ENCODE assay signal across 27 cellular contexts in the genomic region with DNA sequence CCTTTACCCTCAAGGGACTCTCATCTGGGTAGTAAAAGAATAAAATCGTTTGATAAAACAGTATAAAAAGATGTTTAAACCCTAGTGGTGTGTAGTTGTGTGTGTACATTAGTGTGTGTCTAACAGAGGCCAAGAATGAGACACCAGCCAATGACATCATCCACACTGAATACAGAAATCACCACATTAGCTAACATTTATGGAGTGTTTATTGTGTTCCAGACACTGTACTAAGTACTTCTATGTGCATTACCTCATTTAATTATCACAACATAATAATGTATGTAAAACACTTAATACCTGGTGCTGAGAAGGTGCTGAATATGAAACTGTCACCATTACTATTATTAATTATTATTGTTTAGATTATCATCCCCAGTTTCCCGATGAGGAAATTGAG.
"Had no signal": no experiment of that assay in that cellular context is flagged by ENCODE, and none has a peak within 500 bp of the region (broad histone marks: within the 10 kb centered on the region; RNA-seq: fewer than 3 reads in every experiment).

No MANE protein-coding gene starts in this region.

- DNase-seq: colonic mucosa; cortex of kidney; effector CD8-positive, alpha-beta T cell; effector memory CD8-positive, alpha-beta T cell; endodermal cell; erythroblast; esophagus squamous epithelium; foreskin fibroblast; foreskin melanocyte; gastrocnemius medialis; glutamatergic neuron; head of caudate nucleus; heart right ventricle; hippocampal formation; islet precursor cell; kidney; kidney glomerular epithelial cell; left lung; left ventricle myocardium superior; lower lobe of right lung; mesenchymal stem cell; mucosa of descending colon had no signal

- H3K27ac Mint-ChIP-seq: dendritic cell treated with granulocyte-macrophage colony-stimulating factor and Interleukin-4, amounts not matched to agents 40 ng/mL and 50 ng/mL, for 4 days; effector memory CD8-positive, alpha-beta T cell; endodermal cell; mesothelial cell of epicardium had no signal

- H3K4me3 Mint-ChIP-seq: dendritic cell treated with granulocyte-macrophage colony-stimulating factor and Interleukin-4, amounts not matched to agents 40 ng/mL and 50 ng/mL, for 4 days; effector memory CD8-positive, alpha-beta T cell; endodermal cell; mesothelial cell of epicardium had no signal

- H3K27me3 ChIP-seq: colonic mucosa, gastrocnemius medialis had no signal

- H3K27me3 Mint-ChIP-seq: dendritic cell treated with granulocyte-macrophage colony-stimulating factor and Interleukin-4, amounts not matched to agents 40 ng/mL and 50 ng/mL, for 4 days had no signal

- H3K36me3 Mint-ChIP-seq: mesothelial cell of epicardium had no signal

- FAIRE-seq: endometrium, kidney had no signal

- H3K9me3 ChIP-seq: colonic mucosa, esophagus squamous epithelium, gastrocnemius medialis, heart right ventricle, left lung, lower lobe of right lung, mucosa of descending colon had no signal

- H3K4me1 Mint-ChIP-seq: endodermal cell, mesothelial cell of epicardium had no signal

- H3K36me3 ChIP-seq: colonic mucosa, esophagus squamous epithelium, gastrocnemius medialis, heart right ventricle, left lung, lower lobe of right lung had no signal

- H3K4me1 ChIP-seq: colonic mucosa, esophagus squamous epithelium, heart right ventricle, left lung, lower lobe of right lung had no signal

- H3K4me3 ChIP-seq: colonic mucosa, esophagus squamous epithelium, gastrocnemius medialis, heart right ventricle, left lung, lower lobe of right lung, mucosa of descending colon had no signal

- H3K27ac ChIP-seq: colonic mucosa, epithelial cell of prostate, esophagus squamous epithelium, heart right ventricle, left lung, lower lobe of right lung had no signal

- H3K9me3 Mint-ChIP-seq: dendritic cell treated with granulocyte-macrophage colony-stimulating factor and Interleukin-4, amounts not matched to agents 40 ng/mL and 50 ng/mL, for 4 days; effector memory CD8-positive, alpha-beta T cell; mesothelial cell of epicardium had no signal

- ATAC-seq: esophagus mucosa, gastrocnemius medialis, heart right ventricle, left lung, left ventricle myocardium superior, lower lobe of right lung, mucosa of descending colon had no signal
